In genomic region chr18:30754846-30755245, GRCh38 we compare ENCODE assay signal across 23 cellular contexts.
A peak's percentile ranks its signal among the peaks of the same experiment; 100 is the strongest.
DNase-seq lines count a peak whose midpoint lies in the region; ATAC-seq, FAIRE-seq and TF ChIP-seq lines count a peak whose summit lies in the region.
"Had no signal": no experiment of that assay in that cellular context is flagged by ENCODE, and none has a peak within 500 bp of the region (broad histone marks: within the 10 kb centered on the region; RNA-seq: fewer than 3 reads in every experiment).

No MANE protein-coding gene starts in this region.

- H3K27ac ChIP-seq in A549: no peak overlapping the region
- no peak overlapping the region for H3K27ac ChIP-seq in GM23338 (ENCODE audit: low read depth)
- H3K27ac ChIP-seq in uterus: no peak overlapping the region
- H3K27ac ChIP-seq: BLaER1 treated with 17β-estradiol and CSF1 and Interleukin-3, amounts not matched to agents 10 nM and 100 nM had no signal

- H2AFZ ChIP-seq in GM23338: no peak overlapping the region

- DNase-seq in A549 (ENCODE audit: low read depth in 1 of 2, low spot score in 1 of 2): no peak
- DNase-seq in GM23338 (ENCODE audit: low spot score): no peak
- DNase-seq in amniotic epithelial cell (ENCODE audit: low read depth): peak; percentile 3
- DNase-seq in epithelial cell of esophagus (ENCODE audit: low read depth): peak; percentile 5
- DNase-seq in uterus: no peak
- DNase-seq in activated naive CD4-positive, alpha-beta T cell treated with anti-CD3 and anti-CD28 coated beads, Interleukin-2, amount 50 U/mL, for 72 hours (ENCODE audit: low spot score in 2 of 2): no peak
- no peak for DNase-seq in NCI-H1694 treated with DMSO at 0.1 percent for 48 hours (lab: John Stamatoyannopoulos, UW)
- DNase-seq in NCI-H2029 treated with DMSO at 0.1 percent for 48 hours (lab: John Stamatoyannopoulos, UW): no peak
- DNase-seq: AML-193; BE2C; CD4-positive, alpha-beta T cell; CD8-positive, alpha-beta memory T cell; DMS 273 treated with DMSO at 0.1 percent for 48 hours; DMS79; EL; GDM1; H7; HCEC 1CT had no signal

- no peaks in the 10 kb centered on the region for H4K20me1 ChIP-seq in GM23338 (replicated peaks; ENCODE audit: insufficient read depth)
- H4K20me1 ChIP-seq: BLaER1 treated with 17β-estradiol and CSF1 and Interleukin-3, amounts not matched to agents 10 nM and 100 nM had no signal

- no peaks in the 10 kb centered on the region for H3K79me2 ChIP-seq in GM23338 (replicated peaks; ENCODE audit: insufficient read depth)

- no peak overlapping the region for H3K4me3 Mint-ChIP-seq in GM23338
- H3K4me3 Mint-ChIP-seq: CD14-positive monocyte; CD4-positive, alpha-beta T cell; CD8-positive, alpha-beta memory T cell had no signal

- POLR2A ChIA-PET in A549 (lab: Yijun Ruan, JAX): no interaction called here

- H3K36me3 ChIP-seq in GM23338 (ENCODE audit: insufficient read depth) (no peaks in the 10 kb centered on the region), uterus (no peaks in the 10 kb centered on the region)
- H3K36me3 ChIP-seq: BE2C; BLaER1 treated with 17β-estradiol and CSF1 and Interleukin-3, amounts not matched to agents 10 nM and 100 nM had no signal

- no peaks in the 10 kb centered on the region for H3K36me3 Mint-ChIP-seq in GM23338 (ENCODE audit: low read depth)
- no peaks in the 10 kb centered on the region for H3K36me3 Mint-ChIP-seq in activated naive CD4-positive, alpha-beta T cell treated with anti-CD3 and anti-CD28 coated beads, Interleukin-2, amount 50 U/mL, for 72 hours
- H3K36me3 Mint-ChIP-seq: CD14-positive monocyte; CD8-positive, alpha-beta memory T cell had no signal

- H3K4me1 ChIP-seq in A549 (no peaks in the 10 kb centered on the region), GM23338 (ENCODE audit: insufficient read depth) (no peaks in the 10 kb centered on the region), uterus (no peaks in the 10 kb centered on the region)
- H3K4me1 ChIP-seq: BE2C; BLaER1 treated with 17β-estradiol and CSF1 and Interleukin-3, amounts not matched to agents 10 nM and 100 nM had no signal

- intact Hi-C loops in uterus (cut with DNase I; ENCODE audit: low total_unique reads): no loop called here

- no peaks in the 10 kb centered on the region for H3K9me2 ChIP-seq in GM23338 (ENCODE audit: insufficient read depth)

- no peak for FAIRE-seq in A549 (lab: Jason Lieb, UNC)
- FAIRE-seq: GM12878, GM19239, H1 had no signal

- no peak overlapping the region for H3K4me2 ChIP-seq in A549
- H3K4me2 ChIP-seq in GM23338: no peak overlapping the region
- H3K4me2 ChIP-seq: BLaER1 treated with 17β-estradiol and CSF1 and Interleukin-3, amounts not matched to agents 10 nM and 100 nM had no signal

- no peaks in the 10 kb centered on the region; the same call in 2 of the 3 replicates for H3K4me1 Mint-ChIP-seq in GM23338
- H3K4me1 Mint-ChIP-seq: CD14-positive monocyte; CD8-positive, alpha-beta memory T cell had no signal

- H3F3A ChIP-seq in GM23338 (replicated peaks; ENCODE audit: low read depth): no peaks in the 10 kb centered on the region

- TF ChIP-seq RAD21 in A549 (conservative IDR thresholded peaks at IDR 0.05 in 1 of 2, IDR thresholded peaks at IDR 0.05 in 1 of 2): no peak

- no peak overlapping the region for H3K4me3 ChIP-seq in A549
- no peak overlapping the region for H3K4me3 ChIP-seq in GM23338
- no peak overlapping the region for H3K4me3 ChIP-seq in epithelial cell of esophagus (ENCODE audit: low read length)
- no peak overlapping the region for H3K4me3 ChIP-seq in uterus
- H3K4me3 ChIP-seq: BLaER1 treated with 17β-estradiol and CSF1 and Interleukin-3, amounts not matched to agents 10 nM and 100 nM; GM12878 had no signal

- H3K9me3 ChIP-seq in A549 (no peaks in the 10 kb centered on the region), uterus (no peaks in the 10 kb centered on the region)
- H3K9me3 ChIP-seq: BE2C; BLaER1 treated with 17β-estradiol and CSF1 and Interleukin-3, amounts not matched to agents 10 nM and 100 nM had no signal

- ATAC-seq in A549 (no peak), GM23338 (no peak)
- no peak for ATAC-seq in activated naive CD4-positive, alpha-beta T cell treated with anti-CD3 and anti-CD28 coated beads, Interleukin-2, amount 50 U/mL, for 72 hours
- ATAC-seq: GM12878 had no signal

- peaks cover 3% of the 10 kb centered on the region for H3K27me3 Mint-ChIP-seq in GM23338 (ENCODE audit: insufficient read depth, low read depth, poor library complexity)
- H3K27me3 Mint-ChIP-seq: CD4-positive, alpha-beta T cell; CD8-positive, alpha-beta memory T cell had no signal

- H3K9me3 Mint-ChIP-seq in GM23338: no peaks in the 10 kb centered on the region
- H3K9me3 Mint-ChIP-seq in activated naive CD4-positive, alpha-beta T cell treated with anti-CD3 and anti-CD28 coated beads, Interleukin-2, amount 50 U/mL, for 72 hours: peaks cover 29 to 33% of the 10 kb centered on the region in 2 donors

- no peak overlapping the region for H3K27ac Mint-ChIP-seq in GM23338
- no peak overlapping the region for H3K27ac Mint-ChIP-seq in activated naive CD4-positive, alpha-beta T cell treated with anti-CD3 and anti-CD28 coated beads, Interleukin-2, amount 50 U/mL, for 72 hours
- H3K27ac Mint-ChIP-seq: CD14-positive monocyte; CD4-positive, alpha-beta T cell; CD8-positive, alpha-beta memory T cell had no signal

- H3K27me3 ChIP-seq in GM23338 (ENCODE audit: insufficient read depth): no peaks in the 10 kb centered on the region
- H3K27me3 ChIP-seq in uterus: no peaks in the 10 kb centered on the region
- H3K27me3 ChIP-seq: BE2C; BLaER1 treated with 17β-estradiol and CSF1 and Interleukin-3, amounts not matched to agents 10 nM and 100 nM had no signal

- CTCF ChIA-PET in A549 (lab: Yijun Ruan, JAX): no interaction called here

- TF ChIP-seq EP300 in A549 (IDR thresholded peaks at IDR 0.05): no peak

- TF ChIP-seq CTCF in A549 (IDR thresholded peaks at IDR 0.05) (no peak), GM23338 (conservative IDR thresholded peaks at IDR 0.05; ENCODE audit: low read depth in 2 of 2) (no peak), epithelial cell of esophagus (IDR thresholded peaks at IDR 0.05; ENCODE audit: insufficient read depth, low read depth, low read length, missing control alignments) (no peak), uterus (IDR thresholded peaks at IDR 0.05) (no peak)

- TF ChIP-seq POLR2A in A549 (IDR thresholded peaks at IDR 0.05; ENCODE audit: low read length) (no peak), uterus (IDR thresholded peaks at IDR 0.05) (no peak)

TF ChIP-seq in A549, 52 proteins besides CTCF, POLR2A, EP300 and RAD21:
- TF ChIP-seq REST (IDR thresholded peaks at IDR 0.05) (peak; percentile 48; the same call in 1 of the 2 replicates), CEBPB (IDR thresholded peaks at IDR 0.05) (no peak), GATA3 (IDR thresholded peaks at IDR 0.05; ENCODE audit: borderline replicate concordance) (no peak)

TF ChIP-seq in GM23338, 12 proteins besides CTCF, POLR2A, EP300 and RAD21 (continues in another document):
- TF ChIP-seq ZNF462 (CRISPR knock-in tag; IDR thresholded peaks at IDR 0.05): no peak

Comparison
In these comparisons a context has a peak if more than half of its experiments do, and no peak if none do; other contexts are left out.
1. DNase-seq: peak in amniotic epithelial cell (single experiment) and epithelial cell of esophagus (single experiment); none in A549 (0 of 2), GM23338 (single experiment), uterus (0 of 2), activated naive CD4-positive, alpha-beta T cell treated with anti-CD3 and anti-CD28 coated beads, Interleukin-2, amount 50 U/mL, for 72 hours (0 of 2), NCI-H1694 treated with DMSO at 0.1 percent for 48 hours (single experiment) and NCI-H2029 treated with DMSO at 0.1 percent for 48 hours (single experiment).